Comparison of ENCODE assay signal across 8 cellular contexts in genomic region chr7:5528071-5528814, GRCh38. TPM values are rescaled to one million over a fixed set of nuclear protein-coding genes. Genes with fewer than 3 reads are reported as not detected.
DNase-seq lines count a peak whose midpoint lies in the region; ATAC-seq lines count a peak whose summit lies in the region.

No MANE protein-coding gene starts in this region.

- peak overlapping the region; percentile 94 for H3K27ac Mint-ChIP-seq in activated CD4-positive, alpha-beta memory T cell treated with anti-CD3 and anti-CD28 coated beads for 36 hours
- peak overlapping the region; percentile 81 to 98 for H3K27ac Mint-ChIP-seq in natural killer cell treated with Interleukin-12 subunit alpha and Interleukin-12 subunit beta and Interleukin-15 and Interleukin-18, amount 100 ng/mL, for 72 hours

- WGBS in esophagus, 2 donors, result 13 to 23% methylated on average over 34 of the region's 34 CpGs

- POLR2A ChIA-PET in activated CD4-positive, alpha-beta memory T cell treated with anti-CD3 and anti-CD28 coated beads for 36 hours (lab: Charles Lee), result interaction anchor here (0.6 to 1.2 kb wide), 4 partner anchors 8 to 851 kb away, joined by 3 to 5 read pairs (median 3); no protein-coding TSS in a partner anchor

- H3K4me1 Mint-ChIP-seq in activated CD4-positive, alpha-beta memory T cell treated with anti-CD3 and anti-CD28 coated beads for 36 hours (ENCODE audit: low read depth), result peaks cover 39% of the 10 kb centered on the region
- peaks cover 41 to 46% of the 10 kb centered on the region in 2 donors for H3K4me1 Mint-ChIP-seq in natural killer cell treated with Interleukin-12 subunit alpha and Interleukin-12 subunit beta and Interleukin-15 and Interleukin-18, amount 100 ng/mL, for 72 hours (ENCODE audit: low read depth in 2 of 2)

- H3K4me3 ChIP-seq in esophagus (ENCODE audit: low read depth in 1 of 2, low read length in 2 of 2), result peak overlapping the region; percentile 76 to 95

- DNase-seq in HT1080 (ENCODE audit: low read depth), result peak; percentile 47
- DNase-seq in activated CD4-positive, alpha-beta memory T cell treated with anti-CD3 and anti-CD28 coated beads for 36 hours, result peak; percentile 56
- DNase-seq in natural killer cell treated with Interleukin-12 subunit alpha and Interleukin-12 subunit beta and Interleukin-15 and Interleukin-18, amount 100 ng/mL, for 72 hours (ENCODE audit: low spot score), result no peak
- no peak for DNase-seq in COLO668 (lab: John Stamatoyannopoulos, UW; ENCODE audit: unreplicated experiment)
- no peak for DNase-seq in COR-L47 (lab: John Stamatoyannopoulos, UW)
- no peak for DNase-seq in DMS53 (lab: John Stamatoyannopoulos, UW)
- DNase-seq in NCI-H82 (lab: John Stamatoyannopoulos, UW), result no peak

- intact Hi-C loops in activated CD4-positive, alpha-beta memory T cell treated with anti-CD3 and anti-CD28 coated beads for 36 hours (cut with micrococcal nuclease), result no loop called here

- peak overlapping the region; percentile 97 for H3K4me3 Mint-ChIP-seq in activated CD4-positive, alpha-beta memory T cell treated with anti-CD3 and anti-CD28 coated beads for 36 hours
- peak overlapping the region; percentile 91 for H3K4me3 Mint-ChIP-seq in natural killer cell treated with Interleukin-12 subunit alpha and Interleukin-12 subunit beta and Interleukin-15 and Interleukin-18, amount 100 ng/mL, for 72 hours

- H3K27me3 ChIP-seq in esophagus (ENCODE audit: control insufficient read depth in 1 of 2, insufficient read depth in 2 of 2, low read length in 2 of 2), result no peaks in the 10 kb centered on the region

- peaks cover 9 to 36% of the 10 kb centered on the region in 2 donors for H3K36me3 ChIP-seq in esophagus (ENCODE audit: control insufficient read depth in 2 of 2, insufficient read depth in 2 of 2, low read length in 1 of 2)

- peaks cover 53% of the 10 kb centered on the region for H3K36me3 Mint-ChIP-seq in activated CD4-positive, alpha-beta memory T cell treated with anti-CD3 and anti-CD28 coated beads for 36 hours
- peaks cover 28% of the 10 kb centered on the region for H3K36me3 Mint-ChIP-seq in natural killer cell treated with Interleukin-12 subunit alpha and Interleukin-12 subunit beta and Interleukin-15 and Interleukin-18, amount 100 ng/mL, for 72 hours

- H3K27me3 Mint-ChIP-seq in activated CD4-positive, alpha-beta memory T cell treated with anti-CD3 and anti-CD28 coated beads for 36 hours, result peaks cover 11% of the 10 kb centered on the region
- H3K27me3 Mint-ChIP-seq in natural killer cell treated with Interleukin-12 subunit alpha and Interleukin-12 subunit beta and Interleukin-15 and Interleukin-18, amount 100 ng/mL, for 72 hours, result no peaks in the 10 kb centered on the region

- peak overlapping the region; percentile 99 for H3K27ac ChIP-seq in esophagus (ENCODE audit: low read depth in 2 of 2, low read length in 1 of 2)

- no peaks in the 10 kb centered on the region for H3K9me3 Mint-ChIP-seq in activated CD4-positive, alpha-beta memory T cell treated with anti-CD3 and anti-CD28 coated beads for 36 hours
- H3K9me3 Mint-ChIP-seq in natural killer cell treated with Interleukin-12 subunit alpha and Interleukin-12 subunit beta and Interleukin-15 and Interleukin-18, amount 100 ng/mL, for 72 hours, result no peaks in the 10 kb centered on the region

- no peak for ATAC-seq in natural killer cell treated with Interleukin-12 subunit alpha and Interleukin-12 subunit beta and Interleukin-15 and Interleukin-18, amount 100 ng/mL, for 72 hours

- H3K9me3 ChIP-seq in esophagus (ENCODE audit: control insufficient read depth in 2 of 2, insufficient read depth in 1 of 2, low read depth in 1 of 2, low read length in 1 of 2), result no peaks in the 10 kb centered on the region

- peaks cover 3 to 28% of the 10 kb centered on the region in 2 donors for H3K4me1 ChIP-seq in esophagus (ENCODE audit: control insufficient read depth in 2 of 2, insufficient read depth in 2 of 2, low read length in 1 of 2)

- CTCF ChIA-PET in activated CD4-positive, alpha-beta memory T cell treated with anti-CD3 and anti-CD28 coated beads for 36 hours (lab: Charles Lee), result no interaction called here

RNA-seq across cellular contexts. Expression of gene ACTB, which starts 2.2 kb away (rescaled TPM):
- 3,371 and 6,770 TPM in 2 replicates for total RNA-seq in HT1080 (2014; rRNA removed; shearing (Covaris generic))
- 6,796 and 8,116 TPM in 2 replicates for polyA plus RNA-seq in HT1080 (2015; cell fraction: cytosol; rRNA removed)
- 4,498 and 5,171 TPM in 2 replicates for polyA plus RNA-seq in HT1080 (2015; cell fraction: nucleus; rRNA removed)
- 1,000 to 10,000 TPM; 9,547 to 9,912 TPM for total RNA-seq in activated CD4-positive, alpha-beta memory T cell treated with anti-CD3 and anti-CD28 coated beads for 36 hours
- polyA plus RNA-seq in esophagus, result 1,000 to 10,000 TPM; 4,389 to 8,231 TPM
- over 10,000 TPM in 1 of 2 donors, 1,000 to 10,000 TPM in 1; 9,239 to 13,404 TPM for total RNA-seq in natural killer cell treated with Interleukin-12 subunit alpha and Interleukin-12 subunit beta and Interleukin-15 and Interleukin-18, amount 100 ng/mL, for 72 hours

RNA-seq across cellular contexts. Expression of gene FBXL18, which starts 14.6 kb away (rescaled TPM):
- total RNA-seq in HT1080 (2014; rRNA removed; shearing (Covaris generic)), result 12.1 and 17.6 TPM in 2 replicates
- 10.8 and 11.7 TPM in 2 replicates for polyA plus RNA-seq in HT1080 (2015; cell fraction: cytosol; rRNA removed)
- polyA plus RNA-seq in HT1080 (2015; cell fraction: nucleus; rRNA removed), result 20.9 and 23.0 TPM in 2 replicates
- 1 to 10 TPM; 8.1 to 8.2 TPM for total RNA-seq in activated CD4-positive, alpha-beta memory T cell treated with anti-CD3 and anti-CD28 coated beads for 36 hours
- 1 to 10 TPM; 1.5 to 2.2 TPM for polyA plus RNA-seq in esophagus
- total RNA-seq in natural killer cell treated with Interleukin-12 subunit alpha and Interleukin-12 subunit beta and Interleukin-15 and Interleukin-18, amount 100 ng/mL, for 72 hours, result 10 to 100 TPM; 14.0 to 28.1 TPM

Comparison
In these comparisons a context has a peak if more than half of its experiments do, and no peak if none do; other contexts are left out.
1. DNase-seq: peak in HT1080 (single experiment) and activated CD4-positive, alpha-beta memory T cell treated with anti-CD3 and anti-CD28 coated beads for 36 hours (single experiment); none in natural killer cell treated with Interleukin-12 subunit alpha and Interleukin-12 subunit beta and Interleukin-15 and Interleukin-18, amount 100 ng/mL, for 72 hours (single experiment), COLO668 (single experiment), COR-L47 (single experiment), DMS53 (single experiment) and NCI-H82 (single experiment).